1 cellular context compared by ENCODE assay signal in the genomic region with DNA sequence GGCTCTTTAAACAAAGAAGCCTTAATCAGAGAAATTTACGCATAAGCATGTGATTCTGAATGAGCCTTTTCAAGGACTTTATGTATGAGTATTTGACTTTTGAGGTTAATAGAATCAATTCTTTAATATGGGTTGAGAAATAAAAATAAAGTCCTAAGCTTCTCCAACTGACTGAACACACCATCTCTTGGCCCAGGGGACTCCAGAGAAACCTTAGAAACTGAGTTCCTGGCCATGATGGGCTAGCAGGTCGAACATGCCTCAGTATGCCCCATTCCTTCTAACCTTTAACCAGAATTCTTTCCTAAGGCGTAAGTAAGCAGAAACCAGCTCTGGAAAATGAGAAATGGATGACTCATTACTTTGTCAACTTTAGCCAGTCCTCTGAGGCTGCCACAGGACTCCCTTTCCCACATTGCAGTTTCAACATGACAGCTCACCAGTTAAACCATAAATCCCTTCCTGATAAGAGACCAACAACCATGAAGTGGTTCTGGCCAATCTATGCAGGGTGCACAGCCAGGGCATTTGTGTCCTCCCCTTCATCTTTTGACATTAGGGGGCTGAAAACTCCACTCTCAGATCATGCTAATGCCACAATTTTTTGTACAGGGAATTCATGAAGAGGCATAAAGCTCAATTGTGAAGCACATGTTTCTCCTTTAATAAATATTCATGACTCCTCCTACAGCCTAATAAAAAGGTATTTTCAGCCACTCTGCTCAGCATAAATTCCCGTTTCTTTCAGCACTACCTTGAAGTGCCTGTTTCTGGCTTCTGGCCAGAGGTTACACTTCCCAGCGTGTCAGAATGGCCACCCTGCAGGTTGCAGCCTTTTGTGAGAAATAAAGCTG.
A peak's percentile ranks its signal among the peaks of the same experiment; 100 is the strongest.
TF ChIP-seq lines count a peak whose summit lies in the region.

No MANE protein-coding gene starts in this region.

TF ChIP-seq in K562, 482 proteins besides CTCF, POLR2A, EP300 and RAD21 (continued from another document and continues in another):
- TF ChIP-seq, protein P1, sequence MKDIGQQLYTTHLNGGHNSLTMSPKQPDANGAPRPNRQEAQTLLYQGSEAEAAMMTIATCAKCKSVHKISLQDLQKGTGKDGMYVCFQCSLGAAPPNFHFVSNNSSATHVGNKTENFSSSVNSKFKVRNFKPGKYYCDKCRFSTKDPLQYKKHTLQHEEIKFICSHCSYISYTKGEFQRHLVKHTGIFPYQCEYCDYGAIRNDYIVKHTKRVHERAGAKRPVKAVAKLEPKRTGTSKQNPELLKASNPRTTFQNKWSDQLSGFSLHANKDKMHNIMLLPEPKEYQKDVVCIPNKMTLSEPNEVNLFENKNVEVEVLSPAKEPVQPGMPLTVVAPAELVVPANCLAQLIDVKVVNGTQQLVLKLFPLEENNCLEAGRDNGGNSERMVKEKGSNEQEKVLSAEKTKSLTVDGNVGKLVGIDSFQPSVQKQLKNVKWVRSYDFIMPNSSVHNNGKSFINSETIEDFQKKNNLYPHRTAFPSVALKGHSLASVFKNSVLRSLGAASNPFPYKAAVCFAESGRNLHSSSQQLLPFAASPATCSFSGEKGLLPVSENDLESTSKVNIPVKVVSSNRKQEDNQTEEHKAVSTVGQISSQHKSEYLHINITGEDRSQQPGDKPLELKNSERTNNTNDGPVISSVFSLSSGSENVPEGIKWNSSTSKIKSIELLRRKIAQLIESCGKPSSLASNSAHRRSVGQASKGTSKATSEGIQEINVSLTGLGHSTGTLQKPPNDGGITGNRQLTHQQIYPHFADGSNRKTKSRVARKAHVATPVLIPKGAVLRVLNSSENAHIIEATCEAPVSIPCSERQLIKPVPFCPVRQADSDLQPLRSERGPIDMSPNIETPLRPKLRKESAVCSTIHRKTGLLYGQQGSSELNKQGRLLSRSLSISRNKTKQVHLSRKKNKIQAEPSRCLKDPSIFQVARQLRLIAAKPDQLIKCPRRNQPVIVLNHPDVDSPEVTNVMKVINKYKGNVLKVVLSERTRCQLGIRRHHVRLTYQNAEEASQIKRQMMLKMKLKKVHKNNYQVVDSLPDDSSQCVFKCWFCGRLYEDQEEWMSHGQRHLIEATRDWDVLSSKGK (CRISPR knock-in tag; IDR thresholded peaks at IDR 0.05) = no peak
- no peak for TF ChIP-seq SAFB2 (IDR thresholded peaks at IDR 0.05; ENCODE audit: borderline replicate concordance, low read depth, low read length, severe bottlenecking)
- peak; percentile 82 for TF ChIP-seq ZNF75A (CRISPR knock-in tag; IDR thresholded peaks at IDR 0.05)
- TF ChIP-seq DACH1 (IDR thresholded peaks at IDR 0.05; ENCODE audit: partially characterized antibody) = no peak
- peak; percentile 40; the same call in 1 of the 2 replicates for TF ChIP-seq NFIC (IDR thresholded peaks at IDR 0.05)
- TF ChIP-seq NFE2 (IDR thresholded peaks at IDR 0.05; ENCODE audit: low read depth) = peak; percentile 35
- no peak for TF ChIP-seq ZBTB17 (CRISPR knock-in tag; IDR thresholded peaks at IDR 0.05)
- TF ChIP-seq HCFC1 (IDR thresholded peaks at IDR 0.05; ENCODE audit: low read depth, low read length) = no peak
- peak; percentile 57; the same call in 1 of the 2 replicates for TF ChIP-seq JUNB (CRISPR knock-in tag; conservative IDR thresholded peaks at IDR 0.05)
- peak; percentile 91 for TF ChIP-seq FOSL1 (tag; conservative IDR thresholded peaks at IDR 0.05)
- no peak for TF ChIP-seq PHF20 (IDR thresholded peaks at IDR 0.05; ENCODE audit: partially characterized antibody)
- TF ChIP-seq, protein P2, sequence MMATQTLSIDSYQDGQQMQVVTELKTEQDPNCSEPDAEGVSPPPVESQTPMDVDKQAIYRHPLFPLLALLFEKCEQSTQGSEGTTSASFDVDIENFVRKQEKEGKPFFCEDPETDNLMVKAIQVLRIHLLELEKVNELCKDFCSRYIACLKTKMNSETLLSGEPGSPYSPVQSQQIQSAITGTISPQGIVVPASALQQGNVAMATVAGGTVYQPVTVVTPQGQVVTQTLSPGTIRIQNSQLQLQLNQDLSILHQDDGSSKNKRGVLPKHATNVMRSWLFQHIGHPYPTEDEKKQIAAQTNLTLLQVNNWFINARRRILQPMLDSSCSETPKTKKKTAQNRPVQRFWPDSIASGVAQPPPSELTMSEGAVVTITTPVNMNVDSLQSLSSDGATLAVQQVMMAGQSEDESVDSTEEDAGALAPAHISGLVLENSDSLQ (IDR thresholded peaks at IDR 0.05) = peak; percentile 15; the same call in 1 of the 2 replicates
- TF ChIP-seq CSDE1 (IDR thresholded peaks at IDR 0.05) = no peak
- peak in 1 of 2 experiments; percentile 43; a peak in 2 of 4 replicates for TF ChIP-seq KDM1A (IDR thresholded peaks at IDR 0.05)
- no peak for TF ChIP-seq RBM14 (IDR thresholded peaks at IDR 0.05; ENCODE audit: borderline replicate concordance, insufficient read depth, low read depth, low read length)
- peak; percentile 92 for TF ChIP-seq HMBOX1 (IDR thresholded peaks at IDR 0.05)
- TF ChIP-seq HIVEP1 (CRISPR knock-in tag; IDR thresholded peaks at IDR 0.05) = no peak
- no peak for TF ChIP-seq RBM34 (IDR thresholded peaks at IDR 0.05; ENCODE audit: borderline replicate concordance, insufficient read depth, low read length)
- TF ChIP-seq, protein P3, sequence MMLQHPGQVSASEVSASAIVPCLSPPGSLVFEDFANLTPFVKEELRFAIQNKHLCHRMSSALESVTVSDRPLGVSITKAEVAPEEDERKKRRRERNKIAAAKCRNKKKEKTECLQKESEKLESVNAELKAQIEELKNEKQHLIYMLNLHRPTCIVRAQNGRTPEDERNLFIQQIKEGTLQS (IDR thresholded peaks at IDR 0.05) = peak; percentile 82
- TF ChIP-seq, protein P3 (CRISPR knock-in tag; conservative IDR thresholded peaks at IDR 0.05) = no peak
- no peak for TF ChIP-seq ARID2 (IDR thresholded peaks at IDR 0.05)
- no peak for TF ChIP-seq EZH2 (IDR thresholded peaks at IDR 0.05; ENCODE audit: borderline replicate concordance, low read depth, low read length)
- TF ChIP-seq, protein P4, sequence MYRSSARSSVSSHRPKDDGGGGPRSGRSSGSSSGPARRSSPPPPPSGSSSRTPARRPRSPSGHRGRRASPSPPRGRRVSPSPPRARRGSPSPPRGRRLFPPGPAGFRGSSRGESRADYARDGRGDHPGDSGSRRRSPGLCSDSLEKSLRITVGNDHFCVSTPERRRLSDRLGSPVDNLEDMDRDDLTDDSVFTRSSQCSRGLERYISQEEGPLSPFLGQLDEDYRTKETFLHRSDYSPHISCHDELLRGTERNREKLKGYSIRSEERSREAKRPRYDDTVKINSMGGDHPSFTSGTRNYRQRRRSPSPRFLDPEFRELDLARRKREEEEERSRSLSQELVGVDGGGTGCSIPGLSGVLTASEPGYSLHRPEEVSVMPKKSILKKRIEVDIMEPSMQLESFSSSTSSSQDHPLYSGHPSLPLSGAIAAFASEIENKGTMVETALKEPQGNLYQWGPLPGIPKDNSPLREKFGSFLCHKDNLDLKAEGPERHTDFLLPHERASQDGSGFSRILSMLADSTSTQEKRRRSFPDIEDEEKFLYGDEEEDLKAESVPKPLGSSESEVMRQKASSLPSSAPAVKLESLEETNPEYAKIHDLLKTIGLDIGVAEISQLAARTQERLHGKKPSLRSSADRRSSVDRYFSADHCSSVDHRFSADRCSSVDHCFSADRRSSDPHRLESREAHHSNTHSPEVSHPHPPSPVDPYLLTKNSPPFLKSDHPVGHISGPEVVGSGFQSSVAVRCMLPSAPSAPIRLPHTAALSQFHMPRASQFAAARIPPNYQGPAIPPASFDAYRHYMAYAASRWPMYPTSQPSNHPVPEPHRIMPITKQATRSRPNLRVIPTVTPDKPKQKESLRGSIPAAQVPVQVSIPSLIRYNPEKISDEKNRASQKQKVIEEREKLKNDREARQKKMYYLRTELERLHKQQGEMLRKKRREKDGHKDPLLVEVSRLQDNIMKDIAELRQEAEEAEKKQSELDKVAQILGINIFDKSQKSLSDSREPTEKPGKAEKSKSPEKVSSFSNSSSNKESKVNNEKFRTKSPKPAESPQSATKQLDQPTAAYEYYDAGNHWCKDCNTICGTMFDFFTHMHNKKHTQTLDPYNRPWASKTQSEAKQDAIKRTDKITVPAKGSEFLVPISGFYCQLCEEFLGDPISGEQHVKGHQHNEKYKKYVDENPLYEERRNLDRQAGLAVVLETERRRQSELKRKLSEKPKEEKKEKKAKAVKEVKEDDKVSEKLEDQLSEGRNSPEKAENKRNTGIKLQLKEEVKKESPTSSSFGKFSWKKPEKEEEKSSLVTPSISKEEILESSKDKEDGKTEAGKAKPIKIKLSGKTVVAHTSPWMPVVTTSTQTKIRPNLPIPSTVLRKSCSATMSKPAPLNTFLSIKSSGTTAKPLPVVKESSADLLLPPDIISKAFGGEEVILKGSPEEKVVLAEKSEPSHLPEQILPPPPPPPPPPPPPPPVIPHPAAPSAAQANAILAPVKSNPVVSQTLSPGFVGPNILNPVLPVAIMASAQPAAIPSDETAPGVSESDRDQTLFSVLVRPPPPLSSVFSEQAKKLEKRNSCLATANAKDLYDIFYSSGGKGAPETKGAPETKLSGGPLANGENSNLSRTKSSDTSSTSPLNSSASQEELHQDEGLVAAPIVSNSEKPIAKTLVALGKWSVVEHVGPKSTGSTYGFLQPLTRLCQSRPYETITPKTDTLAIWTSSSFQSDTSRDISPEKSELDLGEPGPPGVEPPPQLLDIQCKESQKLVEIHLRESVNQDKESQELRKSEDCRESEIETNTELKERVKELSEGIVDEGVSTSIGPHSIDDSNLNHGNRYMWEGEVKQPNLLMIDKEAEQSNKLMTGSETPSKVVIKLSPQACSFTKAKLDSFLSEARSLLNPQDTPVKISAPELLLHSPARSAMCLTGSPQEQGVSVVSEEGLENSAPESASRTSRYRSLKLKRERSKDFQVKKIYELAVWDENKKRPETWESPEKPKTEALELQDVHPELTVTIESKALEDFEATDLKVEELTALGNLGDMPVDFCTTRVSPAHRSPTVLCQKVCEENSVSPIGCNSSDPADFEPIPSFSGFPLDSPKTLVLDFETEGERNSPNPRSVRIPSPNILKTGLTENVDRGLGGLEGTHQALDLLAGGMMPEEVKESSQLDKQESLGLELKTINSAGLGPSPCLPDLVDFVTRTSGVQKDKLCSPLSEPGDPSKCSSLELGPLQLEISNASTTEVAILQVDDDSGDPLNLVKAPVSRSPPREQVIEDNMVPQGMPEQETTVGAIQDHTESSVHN (IDR thresholded peaks at IDR 0.05; ENCODE audit: borderline replicate concordance in 1 of 2, low read depth in 1 of 2) = no peak
- TF ChIP-seq ARID1B (IDR thresholded peaks at IDR 0.05) = peak; percentile 46
- no peak for TF ChIP-seq HSF4 (CRISPR knock-in tag; IDR thresholded peaks at IDR 0.05; ENCODE audit: borderline replicate concordance)
- no peak for TF ChIP-seq GATAD2A (IDR thresholded peaks at IDR 0.05)
- TF ChIP-seq PRMT5 (CRISPR knock-in tag; IDR thresholded peaks at IDR 0.05) = no peak
- no peak for TF ChIP-seq PHF21A (IDR thresholded peaks at IDR 0.05; ENCODE audit: borderline replicate concordance, low read depth)
- TF ChIP-seq DNMT1 (IDR thresholded peaks at IDR 0.05) = no peak
- 0 out of 2 replicates have a peak, but pooled peaks have one; percentile 49 for TF ChIP-seq MAFG (tag; conservative IDR thresholded peaks at IDR 0.05)
- TF ChIP-seq ETV1 (tag; conservative IDR thresholded peaks at IDR 0.05; ENCODE audit: low read depth) = no peak
- TF ChIP-seq KDM2B (CRISPR knock-in tag; IDR thresholded peaks at IDR 0.05) = no peak
- 0 out of 2 replicates have a peak, but pooled peaks have one; percentile 28 for TF ChIP-seq MAFK (IDR thresholded peaks at IDR 0.05; ENCODE audit: low read length)
- no peak for TF ChIP-seq NR2C2 (CRISPR knock-in tag; IDR thresholded peaks at IDR 0.05)
- TF ChIP-seq NR2C2 (tag; IDR thresholded peaks at IDR 0.05) = peak; percentile 21; the same call in 1 of the 2 replicates
- TF ChIP-seq SRF (CRISPR knock-in tag; IDR thresholded peaks at IDR 0.05) = no peak
- no peak for TF ChIP-seq TGIF2 (CRISPR knock-in tag; IDR thresholded peaks at IDR 0.05)
- TF ChIP-seq, protein P5, sequence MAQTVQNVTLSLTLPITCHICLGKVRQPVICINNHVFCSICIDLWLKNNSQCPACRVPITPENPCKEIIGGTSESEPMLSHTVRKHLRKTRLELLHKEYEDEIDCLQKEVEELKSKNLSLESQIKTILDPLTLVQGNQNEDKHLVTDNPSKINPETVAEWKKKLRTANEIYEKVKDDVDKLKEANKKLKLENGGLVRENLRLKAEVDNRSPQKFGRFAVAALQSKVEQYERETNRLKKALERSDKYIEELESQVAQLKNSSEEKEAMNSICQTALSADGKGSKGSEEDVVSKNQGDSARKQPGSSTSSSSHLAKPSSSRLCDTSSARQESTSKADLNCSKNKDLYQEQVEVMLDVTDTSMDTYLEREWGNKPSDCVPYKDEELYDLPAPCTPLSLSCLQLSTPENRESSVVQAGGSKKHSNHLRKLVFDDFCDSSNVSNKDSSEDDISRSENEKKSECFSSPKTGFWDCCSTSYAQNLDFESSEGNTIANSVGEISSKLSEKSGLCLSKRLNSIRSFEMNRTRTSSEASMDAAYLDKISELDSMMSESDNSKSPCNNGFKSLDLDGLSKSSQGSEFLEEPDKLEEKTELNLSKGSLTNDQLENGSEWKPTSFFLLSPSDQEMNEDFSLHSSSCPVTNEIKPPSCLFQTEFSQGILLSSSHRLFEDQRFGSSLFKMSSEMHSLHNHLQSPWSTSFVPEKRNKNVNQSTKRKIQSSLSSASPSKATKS (CRISPR knock-in tag; IDR thresholded peaks at IDR 0.05) = no peak
- TF ChIP-seq ZNF639 (CRISPR knock-in tag; conservative IDR thresholded peaks at IDR 0.05 in 1 of 2, IDR thresholded peaks at IDR 0.05 in 1 of 2) = no peak
- no peak for TF ChIP-seq KLF16 (IDR thresholded peaks at IDR 0.05)
